In genomic region chr9:121266906-121267650, GRCh38 we compare ENCODE assay signal across 8 cellular contexts. TPM values are rescaled to one million over a fixed set of nuclear protein-coding genes. Genes with fewer than 3 reads are reported as not detected.
DNase-seq lines count a peak whose midpoint lies in the region; ATAC-seq and TF ChIP-seq lines count a peak whose summit lies in the region.

No MANE protein-coding gene starts in this region.

- H3K14ac ChIP-seq in neuronal stem cell (ENCODE audit: low read length): no peak overlapping the region

- H3K4me1 Mint-ChIP-seq in CD4-positive, CD25-positive, alpha-beta regulatory T cell: peaks cover 4 to 16% (median 5%) of the 10 kb centered on the region in 4 donors

- no peak overlapping the region for H2AK5ac ChIP-seq in neuronal stem cell (ENCODE audit: low read depth, low read length)

- H3K27ac Mint-ChIP-seq in CD4-positive, CD25-positive, alpha-beta regulatory T cell: no peak overlapping the region

- DNase-seq in CD4-positive, CD25-positive, alpha-beta regulatory T cell: no peak
- DNase-seq in PC-3: no peak
- no peak for DNase-seq in esophagus muscularis mucosa (ENCODE audit: extremely low spot score)
- DNase-seq in neuronal stem cell (ENCODE audit: low spot score): no peak
- no peak for DNase-seq in NCI-H1048 (lab: John Stamatoyannopoulos, UW)
- no peak for DNase-seq in stimulated activated CD4-positive, alpha-beta T cell treated with anti-CD3 and anti-CD28 coated beads, Interleukin-12 subunit alpha, Interleukin-12 subunit beta, amount 100 ng/mL, for 4 hours
- no peak for DNase-seq in NCI-H82 treated with DMSO at 0.1 percent for 48 hours (lab: John Stamatoyannopoulos, UW; ENCODE audit: unreplicated experiment)

- peak overlapping the region; percentile 94 for H3K18ac ChIP-seq in neuronal stem cell (ENCODE audit: low read length)

- no peak overlapping the region for H3K4ac ChIP-seq in neuronal stem cell (ENCODE audit: low read length)

- no peak overlapping the region for H3K23ac ChIP-seq in neuronal stem cell (ENCODE audit: low read depth, low read length, poor library complexity)

- BruUV-seq in PC-3 (replicated peaks; lab: Mats Ljungman, UMichigan): no TSS peak

- H3K27ac ChIP-seq in CD4-positive, CD25-positive, alpha-beta regulatory T cell (ENCODE audit: insufficient read depth, low read length, poor library complexity, severe bottlenecking): no peak overlapping the region
- H3K27ac ChIP-seq in PC-3 (ENCODE audit: low read length): no peak overlapping the region
- H3K27ac ChIP-seq in esophagus muscularis mucosa (replicated peaks in 1 of 4): peak overlapping the region; percentile 94 to 99 (median 96)
- H3K27ac ChIP-seq in neuronal stem cell (replicated peaks; ENCODE audit: low read length): no peak overlapping the region

- peaks cover 1% of the 10 kb centered on the region for H3K79me1 ChIP-seq in neuronal stem cell (ENCODE audit: low read depth, low read length)

- H2BK5ac ChIP-seq in neuronal stem cell (ENCODE audit: low read length): no peak overlapping the region

- H3K4me3 ChIP-seq in CD4-positive, CD25-positive, alpha-beta regulatory T cell (ENCODE audit: low read depth, low read length): peak overlapping the region; percentile 26
- peak overlapping the region; percentile 81; the same call in 1 of the 2 replicates for H3K4me3 ChIP-seq in PC-3 (ENCODE audit: low read length)
- peak overlapping the region; percentile 79 to 94 (median 88) for H3K4me3 ChIP-seq in esophagus muscularis mucosa
- peak overlapping the region in 1 of 2 donors; percentile 58 for H3K4me3 ChIP-seq in neuronal stem cell (ENCODE audit: low read length in 2 of 2)

- peaks cover 2% of the 10 kb centered on the region for H3K27me3 ChIP-seq in CD4-positive, CD25-positive, alpha-beta regulatory T cell (ENCODE audit: control insufficient read depth, insufficient read depth, low read length)
- H3K27me3 ChIP-seq in PC-3 (ENCODE audit: low read length) (no peaks in the 10 kb centered on the region), esophagus muscularis mucosa (no peaks in the 10 kb centered on the region), neuronal stem cell (ENCODE audit: control insufficient read depth in 3 of 3, insufficient read depth in 3 of 3, low read depth in 1 of 3, low read length in 3 of 3) (no peaks in the 10 kb centered on the region)

- POLR2A ChIA-PET in PC-3 (lab: Charles Lee; ENCODE audit: unreplicated experiment): interaction anchor here (1.1 kb wide), 1 partner anchor 32 kb away, joined by 4 read pairs; no protein-coding TSS in a partner anchor

- peaks cover 6% of the 10 kb centered on the region for H3K36me3 Mint-ChIP-seq in CD4-positive, CD25-positive, alpha-beta regulatory T cell

- H3K9me3 Mint-ChIP-seq in CD4-positive, CD25-positive, alpha-beta regulatory T cell: peaks cover 0 to 2% (median 0%) of the 10 kb centered on the region in 7 donors

- H2BK15ac ChIP-seq in neuronal stem cell (ENCODE audit: low read length): peak overlapping the region; percentile 13

- WGBS in esophagus muscularis mucosa: 64% methylated on average over 16 of the region's 18 CpGs
- no CpG with 5 or more reads among the region's 18 CpGs for WGBS in neuronal stem cell (ENCODE audit: extremely low coverage in 2 of 2, insufficient read length in 2 of 2, insufficient replicate concordance in 1 of 2), 2 donors

- H3K4me1 ChIP-seq in CD4-positive, CD25-positive, alpha-beta regulatory T cell (ENCODE audit: control insufficient read depth, insufficient read depth, low read length, poor library complexity, severe bottlenecking): peaks cover 12% of the 10 kb centered on the region
- H3K4me1 ChIP-seq in PC-3 (ENCODE audit: insufficient read depth, low read length) (peaks cover 24% of the 10 kb centered on the region), esophagus muscularis mucosa (peaks cover 45 to 66% (median 64%) of the 10 kb centered on the region in 4 donors), neuronal stem cell (ENCODE audit: control insufficient read depth in 2 of 2, insufficient read depth in 1 of 2, low read depth in 1 of 2, low read length in 2 of 2) (peaks cover 23 to 24% of the 10 kb centered on the region in 2 donors)

- CTCF ChIA-PET in PC-3 (lab: Charles Lee): no interaction called here

- H2AFZ ChIP-seq in PC-3 (ENCODE audit: low read length): peak overlapping the region; percentile 83; the same call in 1 of the 2 replicates
- peak overlapping the region; percentile 99 for H2AFZ ChIP-seq in neuronal stem cell (ENCODE audit: low read length)

- H3K9ac ChIP-seq in PC-3 (ENCODE audit: low read length) (no peak overlapping the region), neuronal stem cell (ENCODE audit: low read depth, low read length, poor library complexity) (no peak overlapping the region)

- no peaks in the 10 kb centered on the region for H3K9me2 ChIP-seq in PC-3 (replicated peaks; ENCODE audit: low read length)

- H3K27me3 Mint-ChIP-seq in CD4-positive, CD25-positive, alpha-beta regulatory T cell: peaks cover 14% of the 10 kb centered on the region

- H3K4me3 Mint-ChIP-seq in CD4-positive, CD25-positive, alpha-beta regulatory T cell: peak overlapping the region; percentile 63 to 77 (median 71)

- TF ChIP-seq CTCF in PC-3 (conservative IDR thresholded peaks at IDR 0.05; ENCODE audit: low read depth, low read length) (no peak), esophagus muscularis mucosa (IDR thresholded peaks at IDR 0.05) (no peak)

- no peak for ATAC-seq in CD4-positive, CD25-positive, alpha-beta regulatory T cell (ENCODE audit: low read depth in 2 of 2)
- ATAC-seq in PC-3: no peak
- no peak for ATAC-seq in GM18873 (IDR thresholded peaks at IDR 0.05; ENCODE audit: low FRiP score, unreplicated experiment)

- TF ChIP-seq POLR2A in esophagus muscularis mucosa (IDR thresholded peaks at IDR 0.05; ENCODE audit: low read depth): no peak

- H2BK12ac ChIP-seq in neuronal stem cell (ENCODE audit: low read length): no peak overlapping the region

- H3F3A ChIP-seq in PC-3 (ENCODE audit: low read length, unreplicated experiment): no peaks in the 10 kb centered on the region

- H3K36me3 ChIP-seq in CD4-positive, CD25-positive, alpha-beta regulatory T cell (ENCODE audit: control insufficient read depth, insufficient read depth, low read length): no peaks in the 10 kb centered on the region
- H3K36me3 ChIP-seq in PC-3 (ENCODE audit: low read depth, low read length): no peaks in the 10 kb centered on the region
- H3K36me3 ChIP-seq in esophagus muscularis mucosa: no peaks in the 10 kb centered on the region
- H3K36me3 ChIP-seq in neuronal stem cell (replicated peaks in 1 of 2; ENCODE audit: control insufficient read depth in 2 of 2, insufficient read depth in 2 of 2, low read length in 2 of 2): no peaks in the 10 kb centered on the region

- no peak overlapping the region for H4K91ac ChIP-seq in neuronal stem cell (ENCODE audit: low read depth, low read length, poor library complexity)

- H2BK120ac ChIP-seq in neuronal stem cell (ENCODE audit: low read depth, low read length): no peak overlapping the region

- intact Hi-C loops in PC-3 (cut with micrococcal nuclease): loop anchor here (5.0 kb wide), 1 partner anchor 45 kb away; no protein-coding TSS in a partner anchor
- intact Hi-C loops in esophagus muscularis mucosa (cut with DNase I): loop anchor here (5.0 kb wide), 1 partner anchor 105 kb away; the partner anchor contains the start of gene STOM

- H3K4me2 ChIP-seq in PC-3 (ENCODE audit: low read length): peak overlapping the region; percentile 78
- peak overlapping the region; percentile 21 for H3K4me2 ChIP-seq in neuronal stem cell (ENCODE audit: insufficient read depth, low read length, poor library complexity, severe bottlenecking)

- H4K8ac ChIP-seq in neuronal stem cell (ENCODE audit: low read depth, low read length): no peak overlapping the region

- no peak for TF ChIP-seq EP300 in esophagus muscularis mucosa (IDR thresholded peaks at IDR 0.05)

- H3K79me2 ChIP-seq in PC-3 (ENCODE audit: low read length): no peaks in the 10 kb centered on the region

- no peaks in the 10 kb centered on the region for H3K9me3 ChIP-seq in CD4-positive, CD25-positive, alpha-beta regulatory T cell (ENCODE audit: control insufficient read depth in 2 of 2, low read length in 2 of 2)
- no peaks in the 10 kb centered on the region for H3K9me3 ChIP-seq in PC-3 (ENCODE audit: low read length)
- no peaks in the 10 kb centered on the region for H3K9me3 ChIP-seq in esophagus muscularis mucosa
- H3K9me3 ChIP-seq in neuronal stem cell (replicated peaks in 1 of 2; ENCODE audit: control insufficient read depth in 2 of 2, insufficient read depth in 1 of 2, low read depth in 1 of 2, low read length in 2 of 2): no peaks in the 10 kb centered on the region

- no peaks in the 10 kb centered on the region for H4K20me1 ChIP-seq in PC-3 (ENCODE audit: low read length)

RNA-seq across cellular contexts. Expression of gene GSN, which starts 0.9 kb away (rescaled TPM):
- total RNA-seq in CD4-positive, CD25-positive, alpha-beta regulatory T cell: 12.1 TPM
- 1 to 10 TPM; 2.7 to 6.3 (median 4.9) TPM for polyA plus RNA-seq in CD4-positive, CD25-positive, alpha-beta regulatory T cell
- total RNA-seq in PC-3 (2014; rRNA removed): 36.5 and 40.3 TPM in 2 replicates
- 1,000 to 10,000 TPM; 2,509 to 3,811 (median 3,170) TPM for total RNA-seq in esophagus muscularis mucosa
- polyA plus RNA-seq in neuronal stem cell (2013, experiment 1 of 2): 29.4 TPM
- 28.1 TPM for polyA plus RNA-seq in neuronal stem cell (2013, experiment 2 of 2)

Comparison
In these comparisons a context has a peak if more than half of its experiments do, and no peak if none do; other contexts are left out.
1. H3K27ac ChIP-seq: peak in esophagus muscularis mucosa (4 of 4); none in CD4-positive, CD25-positive, alpha-beta regulatory T cell (single experiment), PC-3 (single experiment) and neuronal stem cell (single experiment).
2. RNA of gene GSN, which starts 0.9 kb away (total RNA-seq): 2,509 to 3,811 TPM in esophagus muscularis mucosa; 36.5 to 40.3 TPM in PC-3 and 12.1 TPM in CD4-positive, CD25-positive, alpha-beta regulatory T cell (single experiment); every median in the first group is over 10 times any median in the second.